Comparison of ENCODE assay signal across 1 cellular context in the genomic region with DNA sequence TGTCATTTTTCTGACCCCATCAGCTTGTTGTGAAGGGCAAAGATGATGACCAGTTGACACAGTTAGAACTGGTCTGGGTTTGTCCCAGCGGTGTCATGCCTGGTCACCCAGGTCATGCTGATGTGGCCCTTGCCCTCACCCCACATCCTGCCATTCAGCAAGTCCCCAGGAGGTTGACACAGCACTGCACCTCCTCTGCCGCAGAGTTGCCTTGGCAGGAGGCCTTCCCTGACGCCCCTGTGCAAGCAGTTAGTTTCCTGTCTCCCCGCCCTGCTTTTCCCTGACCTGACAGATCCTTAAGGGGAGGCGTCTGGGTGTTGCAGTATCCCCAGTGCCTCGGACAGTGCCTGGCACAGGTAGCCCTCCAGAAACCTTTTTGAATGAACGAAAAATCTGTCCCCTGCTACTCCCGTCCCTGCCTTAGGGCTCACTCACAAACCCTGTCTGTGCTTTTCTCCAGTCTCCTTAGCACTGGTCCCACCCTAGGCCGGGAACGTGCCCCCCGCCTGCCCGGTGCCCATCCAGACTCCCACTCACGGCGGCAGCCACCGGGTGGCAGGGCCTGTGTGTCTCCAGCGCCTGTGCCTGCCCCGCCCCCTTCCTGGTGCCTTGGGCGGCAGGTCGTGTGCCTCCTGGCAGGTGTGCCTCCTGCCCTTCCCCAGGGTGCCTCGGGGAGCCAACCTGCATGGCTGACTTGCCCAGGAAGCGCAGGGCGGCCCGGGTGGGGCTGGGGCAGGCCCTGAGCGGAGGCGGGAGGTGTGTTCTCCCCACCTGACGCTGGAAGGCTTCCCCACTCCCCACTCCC.
TF ChIP-seq lines count a peak whose summit lies in the region.

No MANE protein-coding gene starts in this region.

TF ChIP-seq in HCT116, 20 proteins besides CTCF, POLR2A, EP300 and RAD21 (continued from another document):
- TF ChIP-seq, protein P1, sequence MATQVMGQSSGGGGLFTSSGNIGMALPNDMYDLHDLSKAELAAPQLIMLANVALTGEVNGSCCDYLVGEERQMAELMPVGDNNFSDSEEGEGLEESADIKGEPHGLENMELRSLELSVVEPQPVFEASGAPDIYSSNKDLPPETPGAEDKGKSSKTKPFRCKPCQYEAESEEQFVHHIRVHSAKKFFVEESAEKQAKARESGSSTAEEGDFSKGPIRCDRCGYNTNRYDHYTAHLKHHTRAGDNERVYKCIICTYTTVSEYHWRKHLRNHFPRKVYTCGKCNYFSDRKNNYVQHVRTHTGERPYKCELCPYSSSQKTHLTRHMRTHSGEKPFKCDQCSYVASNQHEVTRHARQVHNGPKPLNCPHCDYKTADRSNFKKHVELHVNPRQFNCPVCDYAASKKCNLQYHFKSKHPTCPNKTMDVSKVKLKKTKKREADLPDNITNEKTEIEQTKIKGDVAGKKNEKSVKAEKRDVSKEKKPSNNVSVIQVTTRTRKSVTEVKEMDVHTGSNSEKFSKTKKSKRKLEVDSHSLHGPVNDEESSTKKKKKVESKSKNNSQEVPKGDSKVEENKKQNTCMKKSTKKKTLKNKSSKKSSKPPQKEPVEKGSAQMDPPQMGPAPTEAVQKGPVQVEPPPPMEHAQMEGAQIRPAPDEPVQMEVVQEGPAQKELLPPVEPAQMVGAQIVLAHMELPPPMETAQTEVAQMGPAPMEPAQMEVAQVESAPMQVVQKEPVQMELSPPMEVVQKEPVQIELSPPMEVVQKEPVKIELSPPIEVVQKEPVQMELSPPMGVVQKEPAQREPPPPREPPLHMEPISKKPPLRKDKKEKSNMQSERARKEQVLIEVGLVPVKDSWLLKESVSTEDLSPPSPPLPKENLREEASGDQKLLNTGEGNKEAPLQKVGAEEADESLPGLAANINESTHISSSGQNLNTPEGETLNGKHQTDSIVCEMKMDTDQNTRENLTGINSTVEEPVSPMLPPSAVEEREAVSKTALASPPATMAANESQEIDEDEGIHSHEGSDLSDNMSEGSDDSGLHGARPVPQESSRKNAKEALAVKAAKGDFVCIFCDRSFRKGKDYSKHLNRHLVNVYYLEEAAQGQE (IDR thresholded peaks at IDR 0.05; ENCODE audit: low read depth), result no peak
- no peak for TF ChIP-seq ZFX (IDR thresholded peaks at IDR 0.05)
